8 cellular contexts compared by ENCODE assay signal in the genomic region with DNA sequence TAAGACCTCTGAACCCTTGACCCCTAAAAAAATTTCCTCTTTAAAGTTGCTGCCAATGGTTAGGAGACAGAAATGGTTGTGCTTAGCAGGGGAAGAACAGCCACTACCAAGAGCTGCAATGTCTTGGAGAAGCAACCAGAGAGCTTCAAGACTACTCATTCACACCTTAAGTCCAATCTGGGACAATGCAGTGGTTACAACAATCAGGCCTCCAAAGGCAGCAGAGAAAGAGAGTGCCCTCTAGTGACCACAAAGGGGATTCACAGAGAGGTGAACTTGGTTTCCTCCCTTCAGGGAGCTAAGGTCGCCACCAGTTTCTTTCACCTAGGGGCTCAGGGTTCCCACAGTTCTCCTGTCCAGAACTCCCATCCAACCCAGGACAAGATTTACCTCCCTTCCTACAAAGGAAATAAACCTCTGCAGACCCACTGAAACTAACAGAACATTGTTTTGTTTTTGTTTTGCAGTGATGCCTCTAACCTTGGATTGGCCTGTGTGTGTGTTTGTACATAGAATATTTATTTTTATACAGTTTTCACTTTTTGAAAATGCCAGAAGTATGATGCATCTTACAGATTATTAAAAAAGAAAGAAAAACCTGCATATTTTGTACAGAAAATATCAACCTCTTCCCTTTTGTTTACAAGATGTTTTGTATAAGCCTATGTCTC.
A peak's percentile ranks its signal among the peaks of the same experiment; 100 is the strongest.
DNase-seq lines count a peak whose midpoint lies in the region; ATAC-seq and TF ChIP-seq lines count a peak whose summit lies in the region.

No MANE protein-coding gene starts in this region.

- H3F3A ChIP-seq in neural progenitor cell (ENCODE audit: low read depth) = peaks cover 13% of the 10 kb centered on the region

- no peak overlapping the region for H3K4me3 ChIP-seq in neural progenitor cell

- TF ChIP-seq CTCF in neural progenitor cell (IDR thresholded peaks at IDR 0.05) = peak; percentile 84

- no peak overlapping the region for H3K9ac ChIP-seq in neural progenitor cell

- ATAC-seq in GM18498 (IDR thresholded peaks at IDR 0.05; ENCODE audit: unreplicated experiment) = peak; percentile 65
- ATAC-seq in HG03039 (IDR thresholded peaks at IDR 0.05; ENCODE audit: unreplicated experiment) = no peak

- no peak overlapping the region for H3K4me3 Mint-ChIP-seq in neural progenitor cell

- H3K27ac ChIP-seq in neural progenitor cell = no peak overlapping the region

- DNase-seq in CD1c-positive myeloid dendritic cell (ENCODE audit: extremely low spot score) (peak; percentile 68), LHCN-M2 (ENCODE audit: low read depth) (peak; percentile 45), SKM-1 (lab: John Stamatoyannopoulos, UW; ENCODE audit: unreplicated experiment) (peak; percentile 63), erythroblast (lab: John Stamatoyannopoulos, UW) (peak; percentile 25 to 34), neural progenitor cell (ENCODE audit: low spot score) (peak; percentile 66), KG1 (lab: John Stamatoyannopoulos, UW) (no peak)

- peaks cover 2% of the 10 kb centered on the region for H3K36me3 Mint-ChIP-seq in neural progenitor cell

- H4K20me1 ChIP-seq in neural progenitor cell (ENCODE audit: low read depth) = no peaks in the 10 kb centered on the region

- H3K4me1 ChIP-seq in neural progenitor cell = peaks cover 10% of the 10 kb centered on the region

- no peak overlapping the region for H2AFZ ChIP-seq in neural progenitor cell (replicated peaks)

- no peaks in the 10 kb centered on the region for H3K27me3 ChIP-seq in neural progenitor cell

- H3K4me2 ChIP-seq in neural progenitor cell = no peak overlapping the region

- no peaks in the 10 kb centered on the region for H3K9me3 Mint-ChIP-seq in neural progenitor cell

- H3K4me1 Mint-ChIP-seq in neural progenitor cell = peaks cover 13% of the 10 kb centered on the region

- H3K9me3 ChIP-seq in neural progenitor cell (ENCODE audit: low read depth) = no peaks in the 10 kb centered on the region

- no peak for TF ChIP-seq POLR2A in erythroblast (IDR thresholded peaks at IDR 0.05; ENCODE audit: low read length)

- H3K36me3 ChIP-seq in neural progenitor cell = no peaks in the 10 kb centered on the region

- no peak overlapping the region for H3K27ac Mint-ChIP-seq in neural progenitor cell

- H3K79me2 ChIP-seq in neural progenitor cell (ENCODE audit: low read depth) = no peaks in the 10 kb centered on the region

- H3K27me3 Mint-ChIP-seq in neural progenitor cell (ENCODE audit: insufficient read depth, low read depth) = peaks cover 12% of the 10 kb centered on the region
